In genomic region chr4:29970626-29971025, GRCh38 we compare ENCODE assay signal across 16 cellular contexts.
DNase-seq lines count a peak whose midpoint lies in the region; ATAC-seq, FAIRE-seq and TF ChIP-seq lines count a peak whose summit lies in the region.
"Had no signal": no experiment of that assay in that cellular context is flagged by ENCODE, and none has a peak within 500 bp of the region (broad histone marks: within the 10 kb centered on the region; RNA-seq: fewer than 3 reads in every experiment).

No MANE protein-coding gene starts in this region.

- H3K9me3 Mint-ChIP-seq in MCF 10A (ENCODE audit: unreplicated experiment) = no peaks in the 10 kb centered on the region
- no peaks in the 10 kb centered on the region for H3K9me3 Mint-ChIP-seq in activated naive CD4-positive, alpha-beta T cell treated with anti-CD3 and anti-CD28 coated beads, Interleukin-2, amount 10 ng/mL, durations not matched to agents 7 days and 5 days
- H3K9me3 Mint-ChIP-seq in stimulated activated naive CD8-positive, alpha-beta T cell treated with anti-CD3 and anti-CD28 coated beads, Interleukin-15, amount 100 ng/mL, for 72 hours = peaks cover 0 to 5% of the 10 kb centered on the region in 2 donors

- no peak for FAIRE-seq in urothelium cell line (lab: Jason Lieb, UNC)

- no peaks in the 10 kb centered on the region for H3K9me3 ChIP-seq in breast epithelium
- H3K9me3 ChIP-seq in RWPE2 (ENCODE audit: severe bottlenecking) = no peaks in the 10 kb centered on the region
- H3K9me3 ChIP-seq: HAP-1, prostate gland had no signal

- POLR2A ChIA-PET in MCF 10A (lab: Yijun Ruan, JAX) = no interaction called here

- TF ChIP-seq CTCF in MCF 10A (IDR thresholded peaks at IDR 0.05; ENCODE audit: unreplicated experiment) (peak; percentile 26), breast epithelium (IDR thresholded peaks at IDR 0.05) (no peak), RWPE2 (IDR thresholded peaks at IDR 0.05; ENCODE audit: poor library complexity, severe bottlenecking) (peak; percentile 59), fibroblast of villous mesenchyme (IDR thresholded peaks at IDR 0.05; ENCODE audit: insufficient read depth, low read depth, low read length) (peak; percentile 11)

- H3K27me3 Mint-ChIP-seq in MCF 10A (ENCODE audit: insufficient read depth, unreplicated experiment) = no peaks in the 10 kb centered on the region
- no peaks in the 10 kb centered on the region for H3K27me3 Mint-ChIP-seq in activated naive CD4-positive, alpha-beta T cell treated with anti-CD3 and anti-CD28 coated beads, Interleukin-2, amount 10 ng/mL, durations not matched to agents 7 days and 5 days
- H3K27me3 Mint-ChIP-seq in stimulated activated naive CD8-positive, alpha-beta T cell treated with anti-CD3 and anti-CD28 coated beads, Interleukin-15, amount 100 ng/mL, for 72 hours = no peaks in the 10 kb centered on the region
- H3K27me3 Mint-ChIP-seq: stimulated activated naive CD8-positive, alpha-beta T cell treated with anti-CD3 and anti-CD28 coated beads, Interleukin-15, Interleukin-2, amounts not matched to agents 100 ng/mL and 50 ng/mL, for 24 hours had no signal

- CTCF ChIA-PET in MCF 10A (lab: Yijun Ruan, JAX) = interaction anchor here (0.5 to 1.6 kb wide), 12 partner anchors 15 to 667 kb away, joined by 3 to 8 read pairs (median 3); no protein-coding TSS in a partner anchor
- CTCF ChIA-PET in activated naive CD4-positive, alpha-beta T cell treated with anti-CD3 and anti-CD28 coated beads, Interleukin-2, amount 10 ng/mL, durations not matched to agents 7 days and 5 days (lab: Charles Lee) = interaction anchor here (0.6 kb wide), 1 partner anchor 8 kb away, joined by 3 read pairs; no protein-coding TSS in a partner anchor

- no peak overlapping the region for H3K27ac ChIP-seq in breast epithelium
- H3K27ac ChIP-seq in RWPE2 (ENCODE audit: poor library complexity, severe bottlenecking) = no peak overlapping the region
- H3K27ac ChIP-seq: prostate gland had no signal

- H3K27me3 ChIP-seq in breast epithelium = no peaks in the 10 kb centered on the region
- no peaks in the 10 kb centered on the region for H3K27me3 ChIP-seq in RWPE2 (ENCODE audit: insufficient read depth, poor library complexity, severe bottlenecking)

- no peaks in the 10 kb centered on the region for H3K36me3 Mint-ChIP-seq in MCF 10A (ENCODE audit: insufficient read depth, unreplicated experiment)
- H3K36me3 Mint-ChIP-seq in activated naive CD4-positive, alpha-beta T cell treated with anti-CD3 and anti-CD28 coated beads, Interleukin-2, amount 10 ng/mL, durations not matched to agents 7 days and 5 days = no peaks in the 10 kb centered on the region

- ATAC-seq in RWPE2 (ENCODE audit: low read depth) (peak; percentile 73), GM21367 (IDR thresholded peaks at IDR 0.05; ENCODE audit: unreplicated experiment) (no peak)
- no peak for ATAC-seq in stimulated activated naive CD8-positive, alpha-beta T cell treated with anti-CD3 and anti-CD28 coated beads, Interleukin-15, amount 100 ng/mL, for 72 hours

- no peak for TF ChIP-seq POLR2A in breast epithelium (IDR thresholded peaks at IDR 0.05)

- no peak overlapping the region for H3K4me3 ChIP-seq in breast epithelium
- H3K4me3 ChIP-seq in RWPE2 (ENCODE audit: severe bottlenecking) = no peak overlapping the region
- no peak overlapping the region for H3K4me3 ChIP-seq in fibroblast of villous mesenchyme (ENCODE audit: low read depth, low read length)
- H3K4me3 ChIP-seq: HAP-1, lung, prostate gland had no signal

- H3K4me1 ChIP-seq in breast epithelium = no peaks in the 10 kb centered on the region
- no peaks in the 10 kb centered on the region for H3K4me1 ChIP-seq in RWPE2 (ENCODE audit: insufficient read depth, poor library complexity, severe bottlenecking)
- H3K4me1 ChIP-seq: HAP-1, prostate gland had no signal

- DNase-seq in MCF 10A (ENCODE audit: unreplicated experiment) = peak; percentile 56
- no peak for DNase-seq in breast epithelium (ENCODE audit: low spot score in 2 of 2)
- no peak for DNase-seq in RWPE2 (ENCODE audit: low spot score)
- DNase-seq in fibroblast of villous mesenchyme (ENCODE audit: low read depth) = peak; percentile 1
- DNase-seq in urothelium cell line (ENCODE audit: low spot score) = peak; percentile 5
- no peak for DNase-seq in activated naive CD4-positive, alpha-beta T cell treated with anti-CD3 and anti-CD28 coated beads, Interleukin-2, amount 10 ng/mL, durations not matched to agents 7 days and 5 days
- DNase-seq in stimulated activated naive CD8-positive, alpha-beta T cell treated with anti-CD3 and anti-CD28 coated beads, Interleukin-15, amount 100 ng/mL, for 72 hours = no peak
- DNase-seq: activated T-cell treated with anti-CD3 and anti-CD28 coated beads, Interleukin-2, amount 50 U/mL, for 48 hours; GF-D8; NCI-H1048; stimulated activated CD4-positive, alpha-beta T cell treated with anti-CD3 and anti-CD28 coated beads, Interleukin-4, amount 100 ng/mL, for 1 hour had no signal

- H3K36me3 ChIP-seq in breast epithelium (no peaks in the 10 kb centered on the region), RWPE2 (ENCODE audit: low read depth) (no peaks in the 10 kb centered on the region)
- H3K36me3 ChIP-seq: HAP-1, prostate gland had no signal

- H3K4me1 Mint-ChIP-seq in MCF 10A (ENCODE audit: insufficient read depth, unreplicated experiment) = no peaks in the 10 kb centered on the region
- H3K4me1 Mint-ChIP-seq in activated naive CD4-positive, alpha-beta T cell treated with anti-CD3 and anti-CD28 coated beads, Interleukin-2, amount 10 ng/mL, durations not matched to agents 7 days and 5 days = no peaks in the 10 kb centered on the region
- H3K4me1 Mint-ChIP-seq in stimulated activated naive CD8-positive, alpha-beta T cell treated with anti-CD3 and anti-CD28 coated beads, Interleukin-15, amount 100 ng/mL, for 72 hours = no peaks in the 10 kb centered on the region

- intact Hi-C loops in MCF 10A (cut with micrococcal nuclease) = no loop called here
- intact Hi-C loops in breast epithelium (cut with DNase I; ENCODE audit: low total_unique reads) = no loop called here

- no TSS peak for BruUV-seq in MCF 10A (replicated peaks; lab: Mats Ljungman, UMichigan)

- no peak overlapping the region for H3K27ac Mint-ChIP-seq in MCF 10A (ENCODE audit: low read depth, unreplicated experiment)
- no peak overlapping the region for H3K27ac Mint-ChIP-seq in activated naive CD4-positive, alpha-beta T cell treated with anti-CD3 and anti-CD28 coated beads, Interleukin-2, amount 10 ng/mL, durations not matched to agents 7 days and 5 days
- no peak overlapping the region for H3K27ac Mint-ChIP-seq in stimulated activated naive CD8-positive, alpha-beta T cell treated with anti-CD3 and anti-CD28 coated beads, Interleukin-15, amount 100 ng/mL, for 72 hours
- H3K27ac Mint-ChIP-seq: stimulated activated naive CD8-positive, alpha-beta T cell treated with anti-CD3 and anti-CD28 coated beads, Interleukin-15, Interleukin-2, amounts not matched to agents 100 ng/mL and 50 ng/mL, for 24 hours had no signal

- H3K4me3 Mint-ChIP-seq in MCF 10A (ENCODE audit: unreplicated experiment) = no peak overlapping the region
- no peak overlapping the region for H3K4me3 Mint-ChIP-seq in activated naive CD4-positive, alpha-beta T cell treated with anti-CD3 and anti-CD28 coated beads, Interleukin-2, amount 10 ng/mL, durations not matched to agents 7 days and 5 days
- H3K4me3 Mint-ChIP-seq in stimulated activated naive CD8-positive, alpha-beta T cell treated with anti-CD3 and anti-CD28 coated beads, Interleukin-15, amount 100 ng/mL, for 72 hours = no peak overlapping the region
- H3K4me3 Mint-ChIP-seq: stimulated activated naive CD8-positive, alpha-beta T cell treated with anti-CD3 and anti-CD28 coated beads, Interleukin-15, Interleukin-2, amounts not matched to agents 100 ng/mL and 50 ng/mL, for 24 hours had no signal

Comparison
In these comparisons a context has a peak if more than half of its experiments do, and no peak if none do; other contexts are left out.
1. DNase-seq: peak in MCF 10A (single experiment), fibroblast of villous mesenchyme (single experiment) and urothelium cell line (single experiment); none in breast epithelium (0 of 2), RWPE2 (single experiment), activated naive CD4-positive, alpha-beta T cell treated with anti-CD3 and anti-CD28 coated beads, Interleukin-2, amount 10 ng/mL, durations not matched to agents 7 days and 5 days (single experiment) and stimulated activated naive CD8-positive, alpha-beta T cell treated with anti-CD3 and anti-CD28 coated beads, Interleukin-15, amount 100 ng/mL, for 72 hours (0 of 2).
2. CTCF ChIP-seq: peak in MCF 10A (single experiment), RWPE2 (single experiment) and fibroblast of villous mesenchyme (single experiment); none in breast epithelium (0 of 3).